Comparison of ENCODE assay signal across 25 cellular contexts in the genomic region with DNA sequence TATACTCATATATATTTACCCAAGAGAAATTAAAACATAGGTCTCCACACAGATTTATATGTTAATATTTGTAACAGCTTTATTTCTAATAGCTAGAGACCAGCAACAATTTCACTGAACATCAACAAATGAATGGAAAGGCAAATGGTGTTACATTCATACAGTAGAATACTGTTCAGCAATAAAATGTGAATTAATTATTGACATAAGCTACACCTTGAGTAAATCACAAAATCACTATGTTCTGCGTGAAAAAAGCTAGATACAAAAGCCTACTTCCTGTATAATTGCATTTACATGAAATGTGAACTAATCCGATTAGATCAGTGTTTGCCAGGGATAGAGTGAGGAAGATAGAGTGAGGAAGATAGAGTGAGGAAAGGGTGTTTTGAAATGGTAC.
"Had no signal": no experiment of that assay in that cellular context is flagged by ENCODE, and none has a peak within 500 bp of the region (broad histone marks: within the 10 kb centered on the region; RNA-seq: fewer than 3 reads in every experiment).

No MANE protein-coding gene starts in this region.

- H3K4me3 ChIP-seq: neural progenitor cell, ovary, psoas muscle, right lobe of liver, sigmoid colon, suprapubic skin, testis, tibial artery, transverse colon, upper lobe of right lung, uterus had no signal

- H3K36me3 ChIP-seq: neural progenitor cell, ovary, right lobe of liver, sigmoid colon, suprapubic skin, tibial artery, transverse colon, upper lobe of right lung, uterus had no signal

- H3K4me1 ChIP-seq: neural progenitor cell, parathyroid adenoma, psoas muscle, suprapubic skin, testis, upper lobe of right lung, uterus had no signal

- FAIRE-seq: small intestine had no signal

- DNase-seq: natural killer cell; occipital lobe; ovary; posterior cingulate gyrus; psoas muscle; right cardiac atrium; right lobe of liver; sigmoid colon; small intestine; stimulated activated CD4-positive, alpha-beta T cell treated with anti-CD3 and anti-CD28 coated beads, Interleukin-15, amount 100 ng/mL, for 24 hours; stimulated activated CD4-positive, alpha-beta T cell treated with anti-CD3 and anti-CD28 coated beads, Interleukin-2, amount 100 ng/mL, for 24 hours; stimulated activated CD4-positive, alpha-beta T cell treated with anti-CD3 and anti-CD28 coated beads, Interleukin-2, amount 100 ng/mL, for 48 hours; stimulated activated CD4-positive, alpha-beta T cell treated with anti-CD3 and anti-CD28 coated beads, Interleukin-4, amount 100 ng/mL, for 24 hours; stimulated activated naive B cell treated with anti-CD40 and anti-IgM and Interleukin-4, amounts not matched to agents 10 μg/mL and 1 μg/mL and 100 μg/mL, for 72 hours; stimulated activated naive CD4-positive, alpha-beta T cell treated with Interleukin-2 at 50 U/mL for 16 hours; substantia nigra; testis; tibial artery; transverse colon; upper lobe of right lung; uterus had no signal

- ATAC-seq: natural killer cell; psoas muscle; right cardiac atrium; right lobe of liver; stimulated activated effector memory CD8-positive, alpha-beta T cell treated with anti-CD3 and anti-CD28 coated beads, Interleukin-12 subunit alpha, Interleukin-12 subunit beta, amount 100 ng/mL, for 72 hours; stimulated activated naive B cell treated with anti-CD40 and anti-IgM and Interleukin-4, amounts not matched to agents 10 μg/mL and 1 μg/mL and 100 μg/mL, for 72 hours; upper lobe of right lung had no signal

- H3K9me3 ChIP-seq: ovary, psoas muscle, right lobe of liver, sigmoid colon, suprapubic skin, testis, tibial artery, transverse colon, upper lobe of right lung, uterus had no signal
